20 cellular contexts compared by ENCODE assay signal in genomic region chr7:33918401-33919120, GRCh38. TPM values are rescaled to one million over a fixed set of nuclear protein-coding genes. Genes with fewer than 3 reads are reported as not detected.
DNase-seq lines count a peak whose midpoint lies in the region; ATAC-seq and TF ChIP-seq lines count a peak whose summit lies in the region.
"Had no signal": no experiment of that assay in that cellular context is flagged by ENCODE, and none has a peak within 500 bp of the region (broad histone marks: within the 10 kb centered on the region; RNA-seq: fewer than 3 reads in every experiment).

No MANE protein-coding gene starts in this region.

- no peak overlapping the region for H3K27ac Mint-ChIP-seq in type B pancreatic cell
- H3K27ac Mint-ChIP-seq: CD8-positive, alpha-beta T cell; T-cell had no signal

- no peak overlapping the region for H3K4me3 ChIP-seq in H7 (ENCODE audit: insufficient read depth, low read depth, low read length)
- H3K4me3 ChIP-seq: MG63 had no signal

- peaks cover 16% of the 10 kb centered on the region for H3K27me3 Mint-ChIP-seq in type B pancreatic cell

- H3K36me3 Mint-ChIP-seq in type B pancreatic cell = peaks cover 3% of the 10 kb centered on the region
- H3K36me3 Mint-ChIP-seq: CD8-positive, alpha-beta T cell; T-cell had no signal

- DNase-seq in NCI-H2171 treated with DMSO at 0.1 percent for 48 hours (lab: John Stamatoyannopoulos, UW) = peak; percentile 29
- no peak for DNase-seq in NCI-H2171 (lab: John Stamatoyannopoulos, UW)
- peak; percentile 36 for DNase-seq in H7
- peak; percentile 36 for DNase-seq in cerebellum (ENCODE audit: low spot score)
- DNase-seq in type B pancreatic cell (ENCODE audit: extremely low spot score, unreplicated experiment) = no peak
- DNase-seq in NCI-H1930 (lab: John Stamatoyannopoulos, UW) = no peak
- DNase-seq: BE2C; Calu3; CD8-positive, alpha-beta T cell; HCEC 1CT; Kasumi-1; MG63; NCI-H1092; NCI-H1436 treated with DMSO at 0.1 percent for 48 hours; NCI-H526 treated with DMSO at 0.1 percent for 48 hours; Right ventricle myocardium superior; SK-N-SH; T-cell had no signal

- peaks cover 10% of the 10 kb centered on the region for H3K4me1 Mint-ChIP-seq in type B pancreatic cell (ENCODE audit: unreplicated experiment)
- H3K4me1 Mint-ChIP-seq: T-cell had no signal

- H3K36me3 ChIP-seq in H7 (replicated peaks; ENCODE audit: control insufficient read depth, insufficient read depth, low read length) = no peaks in the 10 kb centered on the region
- H3K36me3 ChIP-seq: BE2C had no signal

- no peak for ATAC-seq in HG03521 (IDR thresholded peaks at IDR 0.05; ENCODE audit: unreplicated experiment)
- ATAC-seq in HG03139 (IDR thresholded peaks at IDR 0.05; ENCODE audit: unreplicated experiment) = no peak
- ATAC-seq: CD8-positive, alpha-beta T cell; T-cell had no signal

- H3K4me3 Mint-ChIP-seq in type B pancreatic cell = no peak overlapping the region
- H3K4me3 Mint-ChIP-seq: CD8-positive, alpha-beta T cell; T-cell had no signal

- no peaks in the 10 kb centered on the region for H3K27me3 ChIP-seq in H7 (ENCODE audit: control insufficient read depth, insufficient read depth, low read length)
- H3K27me3 ChIP-seq: MG63 had no signal

- no peaks in the 10 kb centered on the region for H3K9me3 Mint-ChIP-seq in type B pancreatic cell
- H3K9me3 Mint-ChIP-seq: CD8-positive, alpha-beta T cell; T-cell had no signal

- TF ChIP-seq CTCF in type B pancreatic cell (conservative IDR thresholded peaks at IDR 0.05) = peak; percentile 15

RNA-seq across cellular contexts. Expression of gene BMPER, which starts 13.2 kb away (rescaled TPM):
- total RNA-seq in H7 (2014; rRNA removed; shearing (Covaris generic)) = 0.41 and 2.4 TPM in 2 replicates
- total RNA-seq in cerebellum = 3.8 TPM
- 2.5 and 10.2 TPM in 2 replicates for total RNA-seq in type B pancreatic cell (ENCODE audit: low replicate concordance)
- total RNA-seq: Calu3; CD8-positive, alpha-beta T cell had no signal

Comparison
In these comparisons a context has a peak if more than half of its experiments do, and no peak if none do; other contexts are left out.
1. DNase-seq: peak in NCI-H2171 treated with DMSO at 0.1 percent for 48 hours (single experiment), H7 (single experiment) and cerebellum (single experiment); none in NCI-H2171 (single experiment), type B pancreatic cell (single experiment) and NCI-H1930 (0 of 2).